In genomic region chr1:21189906-21190500, GRCh38 we compare ENCODE assay signal across 26 cellular contexts. TPM values are rescaled to one million over a fixed set of nuclear protein-coding genes. Genes with fewer than 3 reads are reported as not detected.
DNase-seq lines count a peak whose midpoint lies in the region; ATAC-seq and TF ChIP-seq lines count a peak whose summit lies in the region.
"Had no signal": no experiment of that assay in that cellular context is flagged by ENCODE, and none has a peak within 500 bp of the region (broad histone marks: within the 10 kb centered on the region; RNA-seq: fewer than 3 reads in every experiment).

No MANE protein-coding gene starts in this region.

- CTCF ChIA-PET in RWPE1 (lab: Yijun Ruan, JAX), result interaction anchor here (0.7 to 1.1 kb wide), 2 partner anchors 204 to 208 kb away, joined by 3 to 5 read pairs; no protein-coding TSS in a partner anchor

- no peak for ATAC-seq in HG02759 (IDR thresholded peaks at IDR 0.05; ENCODE audit: unreplicated experiment)
- no peak for ATAC-seq in SK-N-SH treated with all-trans-retinoic acid at 6 μM for 48 hours
- ATAC-seq: lower lobe of right lung; stimulated activated effector memory CD8-positive, alpha-beta T cell treated with anti-CD3 and anti-CD28 coated beads, Interleukin-12 subunit alpha, Interleukin-12 subunit beta, amount 100 ng/mL, for 72 hours had no signal

- peak; percentile 32 for DNase-seq in NCI-H2196 (lab: John Stamatoyannopoulos, UW; ENCODE audit: unreplicated experiment)
- DNase-seq in NCI-H2196 treated with DMSO at 0.1 percent for 48 hours (lab: John Stamatoyannopoulos, UW; ENCODE audit: unreplicated experiment), result no peak
- peak; percentile 32 for DNase-seq in NCI-H1105 treated with DMSO at 0.1 percent for 48 hours (lab: John Stamatoyannopoulos, UW)
- no peak for DNase-seq in RWPE1 (ENCODE audit: low spot score)
- peak; percentile 52 to 63 for DNase-seq in lung microvascular endothelial cell (ENCODE audit: low read depth in 2 of 2)
- DNase-seq in activated naive CD4-positive, alpha-beta T cell (lab: John Stamatoyannopoulos, UW), result no peak
- DNase-seq: ACHN; activated CD4-positive, alpha-beta T cell treated with anti-CD3 and anti-CD28 coated beads, Interleukin-2, amount 50 U/mL, for 48 hours; activated naive CD4-positive, alpha-beta T cell treated with anti-CD3 and anti-CD28 coated beads, Interleukin-2, amount 10 ng/mL, durations not matched to agents 7 days and 5 days; BE2C; DND-41; H9; head of caudate nucleus; lower lobe of right lung; NCI-H1694 treated with DMSO at 0.1 percent for 48 hours; spleen; stimulated activated CD4-positive, alpha-beta T cell treated with anti-CD3 and anti-CD28 coated beads, Interleukin-2, amount 100 ng/mL, for 48 hours; upper lobe of left lung had no signal

- H3K27ac ChIP-seq in RWPE1, result peak overlapping the region; percentile 61
- H3K27ac ChIP-seq: KMS-11, lower lobe of right lung, neural progenitor cell, parathyroid adenoma, right atrium auricular region, SK-N-MC, spleen, upper lobe of left lung had no signal

- POLR2A ChIA-PET in RWPE1 (lab: Yijun Ruan, JAX; ENCODE audit: low non-redundant PET), result no interaction called here

- TF ChIP-seq CTCF in RWPE1 (conservative IDR thresholded peaks at IDR 0.05; ENCODE audit: low read depth), result no peak

TF ChIP-seq in SK-N-SH treated with all-trans-retinoic acid at 6 μM for 48 hours, 23 proteins besides CTCF, POLR2A, EP300 and RAD21:
- TF ChIP-seq TSHZ2 (CRISPR knock-in tag; IDR thresholded peaks at IDR 0.05) (no peak), GLIS3 (CRISPR knock-in tag; IDR thresholded peaks at IDR 0.05) (no peak), RARB (CRISPR knock-in tag; IDR thresholded peaks at IDR 0.05) (no peak)

RNA-seq across cellular contexts. Expression of gene EIF4G3, which starts 13.3 kb away (rescaled TPM):
- total RNA-seq in lung microvascular endothelial cell, result 23.3 and 30.2 TPM in 2 replicates

Comparison
In these comparisons a context has a peak if more than half of its experiments do, and no peak if none do; other contexts are left out.
1. DNase-seq: peak in NCI-H2196 (single experiment), NCI-H1105 treated with DMSO at 0.1 percent for 48 hours (single experiment) and lung microvascular endothelial cell (2 of 2); none in NCI-H2196 treated with DMSO at 0.1 percent for 48 hours (single experiment), RWPE1 (single experiment) and activated naive CD4-positive, alpha-beta T cell (0 of 4).